In genomic region chr2:121824264-121824663, GRCh38 we compare ENCODE assay signal across 28 cellular contexts.
"Had no signal": no experiment of that assay in that cellular context is flagged by ENCODE, and none has a peak within 500 bp of the region (broad histone marks: within the 10 kb centered on the region; RNA-seq: fewer than 3 reads in every experiment).

No MANE protein-coding gene starts in this region.

- H3K4me3 Mint-ChIP-seq: naive thymus-derived CD8-positive, alpha-beta T cell; natural killer cell treated with Interleukin-12 subunit alpha and Interleukin-12 subunit beta and Interleukin-15 and Interleukin-18, amount 100 ng/mL, for 72 hours; nephron progenitor cell; neural crest cell; stimulated activated effector memory CD8-positive, alpha-beta T cell treated with anti-CD3 and anti-CD28 coated beads, Interleukin-12 subunit alpha, Interleukin-12 subunit beta, amount 100 ng/mL, for 72 hours; stimulated activated naive B cell treated with anti-CD40 and anti-IgM and Interleukin-4, amounts not matched to agents 10 μg/mL and 1 μg/mL and 100 μg/mL, for 72 hours; stimulated activated naive CD8-positive, alpha-beta T cell treated with anti-CD3 and anti-CD28 coated beads, Interleukin-15, Interleukin-2, amounts not matched to agents 100 ng/mL and 50 ng/mL, for 24 hours had no signal

- H3K27ac Mint-ChIP-seq: naive thymus-derived CD8-positive, alpha-beta T cell; natural killer cell treated with Interleukin-12 subunit alpha and Interleukin-12 subunit beta and Interleukin-15 and Interleukin-18, amount 100 ng/mL, for 72 hours; nephron progenitor cell; stimulated activated effector memory CD8-positive, alpha-beta T cell treated with anti-CD3 and anti-CD28 coated beads, Interleukin-12 subunit alpha, Interleukin-12 subunit beta, amount 100 ng/mL, for 72 hours; stimulated activated naive B cell treated with anti-CD40 and anti-IgM and Interleukin-4, amounts not matched to agents 10 μg/mL and 1 μg/mL and 100 μg/mL, for 72 hours; stimulated activated naive CD8-positive, alpha-beta T cell treated with anti-CD3 and anti-CD28 coated beads, Interleukin-15, Interleukin-2, amounts not matched to agents 100 ng/mL and 50 ng/mL, for 24 hours had no signal

- H3K9me3 Mint-ChIP-seq: naive thymus-derived CD8-positive, alpha-beta T cell; natural killer cell treated with Interleukin-12 subunit alpha and Interleukin-12 subunit beta and Interleukin-15 and Interleukin-18, amount 100 ng/mL, for 72 hours; stimulated activated effector memory CD8-positive, alpha-beta T cell treated with anti-CD3 and anti-CD28 coated beads, Interleukin-12 subunit alpha, Interleukin-12 subunit beta, amount 100 ng/mL, for 72 hours; stimulated activated naive B cell treated with anti-CD40 and anti-IgM and Interleukin-4, amounts not matched to agents 10 μg/mL and 1 μg/mL and 100 μg/mL, for 72 hours; stimulated activated naive CD8-positive, alpha-beta T cell treated with anti-CD3 and anti-CD28 coated beads, Interleukin-15, Interleukin-2, amounts not matched to agents 100 ng/mL and 50 ng/mL, for 24 hours had no signal

- H3K4me3 ChIP-seq: pancreas, prostate gland, right atrium auricular region, right lobe of liver, sigmoid colon, stomach, thoracic aorta, thyroid gland, tibial nerve, upper lobe of left lung, vagina had no signal

- H3K4me1 ChIP-seq: pancreas, prostate gland, right atrium auricular region, right lobe of liver, sigmoid colon, thyroid gland, tibial nerve, upper lobe of left lung, vagina had no signal

- H3K9me3 ChIP-seq: neutrophil, pancreas, prostate gland, right lobe of liver, sigmoid colon, thoracic aorta, thyroid gland, tibial nerve, upper lobe of left lung, vagina had no signal

- H3K36me3 Mint-ChIP-seq: naive thymus-derived CD8-positive, alpha-beta T cell; natural killer cell treated with Interleukin-12 subunit alpha and Interleukin-12 subunit beta and Interleukin-15 and Interleukin-18, amount 100 ng/mL, for 72 hours; stimulated activated effector memory CD8-positive, alpha-beta T cell treated with anti-CD3 and anti-CD28 coated beads, Interleukin-12 subunit alpha, Interleukin-12 subunit beta, amount 100 ng/mL, for 72 hours; stimulated activated naive B cell treated with anti-CD40 and anti-IgM and Interleukin-4, amounts not matched to agents 10 μg/mL and 1 μg/mL and 100 μg/mL, for 72 hours had no signal

- H3K27me3 ChIP-seq: neutrophil, pancreas, right atrium auricular region, right lobe of liver, sigmoid colon, stomach, thyroid gland, tibial nerve, upper lobe of left lung, vagina had no signal

- H3K4me1 Mint-ChIP-seq: stimulated activated effector memory CD8-positive, alpha-beta T cell treated with anti-CD3 and anti-CD28 coated beads, Interleukin-12 subunit alpha, Interleukin-12 subunit beta, amount 100 ng/mL, for 72 hours had no signal

- H3K27ac ChIP-seq: neutrophil, pancreas, prostate gland, right atrium auricular region, right lobe of liver, sigmoid colon, stomach, thoracic aorta, thyroid gland, tibial nerve, upper lobe of left lung, vagina had no signal

- ATAC-seq: naive thymus-derived CD8-positive, alpha-beta T cell; natural killer cell treated with Interleukin-12 subunit alpha and Interleukin-12 subunit beta and Interleukin-15 and Interleukin-18, amount 100 ng/mL, for 72 hours; right lobe of liver; stimulated activated effector memory CD8-positive, alpha-beta T cell treated with anti-CD3 and anti-CD28 coated beads, Interleukin-12 subunit alpha, Interleukin-12 subunit beta, amount 100 ng/mL, for 72 hours; stimulated activated naive B cell treated with anti-CD40 and anti-IgM and Interleukin-4, amounts not matched to agents 10 μg/mL and 1 μg/mL and 100 μg/mL, for 72 hours had no signal

- DNase-seq: naive thymus-derived CD8-positive, alpha-beta T cell; nephron progenitor cell; nucleus accumbens; pancreas; retina; right lobe of liver; sigmoid colon; small intestine; stimulated activated CD4-positive, alpha-beta T cell treated with anti-CD3 and anti-CD28 coated beads, Interleukin-15, amount 100 ng/mL, for 24 hours; stimulated activated CD4-positive, alpha-beta T cell treated with anti-CD3 and anti-CD28 coated beads, Interleukin-2, amount 100 ng/mL, for 24 hours; stimulated activated CD4-positive, alpha-beta T cell treated with anti-CD3 and anti-CD28 coated beads, Interleukin-2, amount 100 ng/mL, for 48 hours; stimulated activated CD4-positive, alpha-beta T cell treated with anti-CD3 and anti-CD28 coated beads, Interleukin-4, amount 100 ng/mL, for 24 hours; stimulated activated naive B cell treated with anti-CD40 and anti-IgM and Interleukin-4, amounts not matched to agents 10 μg/mL and 1 μg/mL and 100 μg/mL, for 72 hours; stimulated activated naive CD4-positive, alpha-beta T cell treated with Interleukin-2 at 50 U/mL for 16 hours; stomach; thyroid gland; trophoblast cell; upper lobe of left lung had no signal

- H3K36me3 ChIP-seq: neutrophil, pancreas, prostate gland, right atrium auricular region, right lobe of liver, sigmoid colon, stomach, thoracic aorta, thyroid gland, tibial nerve, upper lobe of left lung, vagina had no signal

- H3K27me3 Mint-ChIP-seq: stimulated activated naive CD8-positive, alpha-beta T cell treated with anti-CD3 and anti-CD28 coated beads, Interleukin-15, Interleukin-2, amounts not matched to agents 100 ng/mL and 50 ng/mL, for 24 hours had no signal
